8 cellular contexts compared by ENCODE assay signal in genomic region chr3:97821413-97821809, GRCh38. TPM values are rescaled to one million over a fixed set of nuclear protein-coding genes. Genes with fewer than 3 reads are reported as not detected.
DNase-seq lines count a peak whose midpoint lies in the region; ATAC-seq and TF ChIP-seq lines count a peak whose summit lies in the region.

No MANE protein-coding gene starts in this region.

- peaks cover 13% of the 10 kb centered on the region for H3F3A ChIP-seq in MM.1S (ENCODE audit: insufficient read depth, low read length)

- no peak overlapping the region for H2BK15ac ChIP-seq in H9 (ENCODE audit: low read depth, low read length)

- H3K27me3 ChIP-seq in H9 (ENCODE audit: insufficient read depth, low read length) = peaks cover 2% of the 10 kb centered on the region; the same call in 1 of the 2 replicates
- H3K27me3 ChIP-seq in MM.1S (replicated peaks; ENCODE audit: insufficient read depth, low read length) = no peaks in the 10 kb centered on the region

- H4K91ac ChIP-seq in H9 (ENCODE audit: insufficient read length, low read depth, low read length) = no peak overlapping the region

- H3K9ac ChIP-seq in H9 (ENCODE audit: extremely low read depth, insufficient read length, low read length) (no peak overlapping the region), MM.1S (ENCODE audit: low read length) (peak overlapping the region; percentile 57)

- no peak overlapping the region for H4K5ac ChIP-seq in H9 (ENCODE audit: insufficient read length, low read depth, low read length)

- H4K20me1 ChIP-seq in H9 (ENCODE audit: control insufficient read depth, insufficient read depth, insufficient read length) = no peaks in the 10 kb centered on the region
- no peaks in the 10 kb centered on the region for H4K20me1 ChIP-seq in MM.1S (ENCODE audit: insufficient read depth, low read length)

- H2AK5ac ChIP-seq in H9 (ENCODE audit: insufficient read length, low read length) = no peak overlapping the region

- H4K8ac ChIP-seq in H9 (replicated peaks; ENCODE audit: insufficient read length, low read depth, low read length) = no peak overlapping the region

- H3K27me3 Mint-ChIP-seq in H9 (ENCODE audit: low read depth) = peaks cover 32% of the 10 kb centered on the region
- H3K27me3 Mint-ChIP-seq in neural crest cell (ENCODE audit: low read depth) = peaks cover 61% of the 10 kb centered on the region

- H3K23ac ChIP-seq in H9 (ENCODE audit: insufficient read length, low read depth, low read length) = no peak overlapping the region

- H3K79me1 ChIP-seq in H9 (ENCODE audit: insufficient read depth, low read depth, low read length, poor library complexity, severe bottlenecking) = no peaks in the 10 kb centered on the region

- no peak overlapping the region for H2BK120ac ChIP-seq in H9 (ENCODE audit: low read depth, low read length, poor library complexity, severe bottlenecking)

- peak; percentile 45 for ATAC-seq in GM18499 (IDR thresholded peaks at IDR 0.05; ENCODE audit: insufficient read depth, unreplicated experiment)

- no peaks in the 10 kb centered on the region; the same call in 1 of the 2 replicates for H3K79me2 ChIP-seq in H9 (ENCODE audit: insufficient read depth, low read length)
- peaks cover 11% of the 10 kb centered on the region; the same call in 1 of the 2 replicates for H3K79me2 ChIP-seq in MM.1S (ENCODE audit: low read length)

- H3K4me1 Mint-ChIP-seq in H9 (peaks cover 24 to 26% of the 10 kb centered on the region in 2 experiments), neural crest cell (peaks cover 21% of the 10 kb centered on the region)

- H3K4ac ChIP-seq in H9 (ENCODE audit: low read depth, low read length) = no peak overlapping the region

- H3K4me2 ChIP-seq in H9 (ENCODE audit: insufficient read depth, insufficient read length, low read length) (peak overlapping the region; percentile 90), MM.1S (ENCODE audit: low read depth, low read length) (peak overlapping the region; percentile 84)

- no peak overlapping the region for H2BK12ac ChIP-seq in H9 (ENCODE audit: insufficient read length, low read depth, low read length)

- no peaks in the 10 kb centered on the region for H3K4me1 ChIP-seq in H9 (ENCODE audit: insufficient read depth, low read length)
- H3K4me1 ChIP-seq in MM.1S (ENCODE audit: low read length) = peaks cover 8% of the 10 kb centered on the region
- H3K4me1 ChIP-seq in urinary bladder (ENCODE audit: insufficient read depth) = peaks cover 6% of the 10 kb centered on the region

- no peak overlapping the region for H3K27ac ChIP-seq in H9 (ENCODE audit: insufficient read length, low read depth, low read length)
- H3K27ac ChIP-seq in MM.1S (ENCODE audit: low read length) = peak overlapping the region; percentile 71
- H3K27ac ChIP-seq in urinary bladder (ENCODE audit: low read depth) = peak overlapping the region; percentile 86

- H3K14ac ChIP-seq in H9 (ENCODE audit: insufficient read depth, low read length) = no peak overlapping the region

- H3K4me3 ChIP-seq in MM.1S (ENCODE audit: low read length) = peak overlapping the region; percentile 86
- H3K4me3 ChIP-seq in fibroblast of mammary gland (ENCODE audit: control insufficient read depth, low read depth, low read length) = peak overlapping the region; percentile 64
- peak overlapping the region; percentile 94 for H3K4me3 ChIP-seq in urinary bladder (ENCODE audit: low read depth, low read length)

- peak; percentile 55 for DNase-seq in H9
- no peak for DNase-seq in MM.1S
- DNase-seq in activated CD8-positive, alpha-beta memory T cell treated with anti-CD3 and anti-CD28 coated beads, Interleukin-2, amount 50 U/mL, for 48 hours = peak; percentile 77
- peak; percentile 47 for DNase-seq in fibroblast of mammary gland (ENCODE audit: low read depth)
- peak; percentile 19 for DNase-seq in neural crest cell (ENCODE audit: low read depth, low spot score)
- DNase-seq in NCI-H2227 treated with DMSO at 0.1 percent for 48 hours (lab: John Stamatoyannopoulos, UW) = no peak

- H3K9me3 Mint-ChIP-seq in H9 (no peaks in the 10 kb centered on the region), neural crest cell (no peaks in the 10 kb centered on the region)

- no peak overlapping the region for H2BK5ac ChIP-seq in H9 (ENCODE audit: insufficient read length, low read length)

- H3K18ac ChIP-seq in H9 (ENCODE audit: insufficient read length, low read depth, low read length) = no peak overlapping the region

- H2BK20ac ChIP-seq in H9 (ENCODE audit: low read depth, low read length, poor library complexity, severe bottlenecking) = no peak overlapping the region

- H3K27ac Mint-ChIP-seq in H9 (no peak overlapping the region), neural crest cell (ENCODE audit: unreplicated experiment) (no peak overlapping the region)

- TF ChIP-seq CTCF in H9 (conservative IDR thresholded peaks at IDR 0.05) (no peak), MM.1S (IDR thresholded peaks at IDR 0.05; ENCODE audit: low read length) (no peak), fibroblast of mammary gland (conservative IDR thresholded peaks at IDR 0.05; ENCODE audit: control insufficient read depth, insufficient read depth, low read depth, low read length) (no peak), neural crest cell (conservative IDR thresholded peaks at IDR 0.05) (no peak)

- H3K56ac ChIP-seq in H9 (ENCODE audit: insufficient read length, low read depth, low read length) = no peak overlapping the region

- no peaks in the 10 kb centered on the region for H3K9me3 ChIP-seq in H9 (ENCODE audit: control insufficient read depth, low read depth, low read length)
- no peaks in the 10 kb centered on the region for H3K9me3 ChIP-seq in MM.1S (replicated peaks; ENCODE audit: insufficient read depth, low read length)

- no peaks in the 10 kb centered on the region for H3K36me3 ChIP-seq in MM.1S (replicated peaks; ENCODE audit: insufficient read depth, low read length)
- no peaks in the 10 kb centered on the region for H3K36me3 ChIP-seq in urinary bladder (ENCODE audit: insufficient read depth)

- H3T11ph ChIP-seq in H9 (ENCODE audit: low read length) = no peak overlapping the region

- WGBS in H9 (ENCODE audit: extremely low coverage, insufficient read length, low lambda C conversion rate) = no CpG with 5 or more reads among the region's 22 CpGs
- under 1% methylated on average over 22 of the region's 22 CpGs for WGBS in urinary bladder

- H3K23me2 ChIP-seq in H9 (ENCODE audit: insufficient read length, low read depth, low read length, poor library complexity, severe bottlenecking) = peaks cover 12% of the 10 kb centered on the region

- H3K36me3 Mint-ChIP-seq in H9 (ENCODE audit: insufficient read depth in 1 of 3, low read depth in 3 of 3) (no peaks in the 10 kb centered on the region), neural crest cell (ENCODE audit: low read depth) (no peaks in the 10 kb centered on the region)

- no peak overlapping the region for H2AFZ ChIP-seq in H9 (ENCODE audit: low read length)
- H2AFZ ChIP-seq in MM.1S (ENCODE audit: low read length) = peak overlapping the region; percentile 95

- peak overlapping the region; percentile 99 for H3K4me3 Mint-ChIP-seq in H9
- peak overlapping the region; percentile 89 for H3K4me3 Mint-ChIP-seq in neural crest cell

- no peaks in the 10 kb centered on the region for H3K9me2 ChIP-seq in MM.1S (replicated peaks; ENCODE audit: insufficient read depth, low read length)

RNA-seq across cellular contexts. Expression of gene CRYBG3, which starts 0.4 kb away (rescaled TPM):
- total RNA-seq in H9 (2021) = 5.0 and 5.9 TPM in 2 replicates
- 6.5 and 7.3 TPM in 2 replicates for total RNA-seq in neural crest cell
- 67.5 TPM for total RNA-seq in urinary bladder
- 16.2 TPM for polyA plus RNA-seq in urinary bladder

RNA-seq across cellular contexts. Expression of gene ARL6, which starts 56.9 kb away (rescaled TPM):
- total RNA-seq in H9 (2021) = 6.3 and 7.1 TPM in 2 replicates
- total RNA-seq in neural crest cell = 6.8 and 8.3 TPM in 2 replicates
- total RNA-seq in urinary bladder = 26.8 TPM
- polyA plus RNA-seq in urinary bladder = 5.1 TPM

Comparison
In these comparisons a context has a peak if more than half of its experiments do, and no peak if none do; other contexts are left out.
1. DNase-seq: peak in H9 (single experiment), activated CD8-positive, alpha-beta memory T cell treated with anti-CD3 and anti-CD28 coated beads, Interleukin-2, amount 50 U/mL, for 48 hours (single experiment), fibroblast of mammary gland (single experiment) and neural crest cell (single experiment); none in MM.1S (single experiment) and NCI-H2227 treated with DMSO at 0.1 percent for 48 hours (single experiment).
2. Peak in every context shown above with its lines, with median percentiles within 50 percentile points of each other: H3K4me3 ChIP-seq.